28 cellular contexts compared by ENCODE assay signal in genomic region chr4:9782136-9782436, GRCh38. TPM values are rescaled to one million over a fixed set of nuclear protein-coding genes. Genes with fewer than 3 reads are reported as not detected.
"Had no signal": no experiment of that assay in that cellular context is flagged by ENCODE, and none has a peak within 500 bp of the region (broad histone marks: within the 10 kb centered on the region; RNA-seq: fewer than 3 reads in every experiment).

No MANE protein-coding gene starts in this region.

- H3K9ac ChIP-seq: parathyroid adenoma had no signal

- FAIRE-seq: small intestine, urothelium cell line had no signal

- H3K79me2 ChIP-seq: parathyroid adenoma had no signal

- H3K4me3 Mint-ChIP-seq: activated B cell treated with CpG ODN at 0.5 μM for 24 hours; activated naive CD8-positive, alpha-beta T cell treated with anti-CD3 and anti-CD28 coated beads, Interleukin-2, amount 50 U/mL, for 24 hours; activated T-cell treated with anti-CD3 and anti-CD28 coated beads, Interleukin-2, amount 50 U/mL, for 72 hours; immature natural killer cell; naive B cell; stimulated activated naive B cell treated with anti-CD40 and anti-IgM and Interleukin-4, amounts not matched to agents 10 μg/mL and 1 μg/mL and 100 μg/mL, for 72 hours had no signal

- H2AFZ ChIP-seq: parathyroid adenoma had no signal

- H3K9me3 ChIP-seq: lower lobe of right lung, transverse colon had no signal

- H3K4me1 ChIP-seq: foreskin keratinocyte, lower lobe of right lung, parathyroid adenoma had no signal

- DNase-seq: activated B cell treated with CpG ODN at 0.5 μM for 24 hours; activated CD4-positive, alpha-beta T cell treated with anti-CD3 and anti-CD28 coated beads for 4 hours; activated CD4-positive, alpha-beta T cell treated with anti-CD3 and anti-CD28 coated beads, Interleukin-2, amount 50 U/mL, for 48 hours; activated gamma-delta T cell; activated naive CD4-positive, alpha-beta T cell treated with anti-CD3 and anti-CD28 coated beads, Interleukin-2, amount 50 U/mL, for 16 hours; activated naive CD8-positive, alpha-beta T cell treated with anti-CD3 and anti-CD28 coated beads, Interleukin-2, amount 50 U/mL, for 24 hours; activated T-cell treated with anti-CD3 and anti-CD28 coated beads, Interleukin-2, amount 50 U/mL, for 72 hours; cortex of kidney; effector CD4-positive, alpha-beta T cell; foreskin keratinocyte; hippocampal formation; immature natural killer cell; lower lobe of right lung; naive B cell; small intestine; stimulated activated CD4-positive, alpha-beta T cell treated with anti-CD3 and anti-CD28 coated beads, Interleukin-2, amount 100 ng/mL, for 24 hours; stimulated activated naive B cell treated with anti-CD40 and anti-IgM and Interleukin-4, amounts not matched to agents 10 μg/mL and 1 μg/mL and 100 μg/mL, for 72 hours; T1000; transverse colon had no signal

- ATAC-seq: activated naive CD8-positive, alpha-beta T cell treated with anti-CD3 and anti-CD28 coated beads, Interleukin-2, amount 50 U/mL, for 24 hours; activated T-cell treated with anti-CD3 and anti-CD28 coated beads, Interleukin-2, amount 50 U/mL, for 72 hours; foreskin keratinocyte; left lobe of liver; lower lobe of right lung; sciatic nerve; stimulated activated naive B cell treated with anti-CD40 and anti-IgM and Interleukin-4, amounts not matched to agents 10 μg/mL and 1 μg/mL and 100 μg/mL, for 72 hours had no signal

- H3K27ac Mint-ChIP-seq: activated B cell treated with CpG ODN at 0.5 μM for 24 hours; activated naive CD8-positive, alpha-beta T cell treated with anti-CD3 and anti-CD28 coated beads, Interleukin-2, amount 50 U/mL, for 24 hours; activated T-cell treated with anti-CD3 and anti-CD28 coated beads, Interleukin-2, amount 50 U/mL, for 72 hours; immature natural killer cell; naive B cell; stimulated activated naive B cell treated with anti-CD40 and anti-IgM and Interleukin-4, amounts not matched to agents 10 μg/mL and 1 μg/mL and 100 μg/mL, for 72 hours had no signal

- H3K36me3 ChIP-seq: cardiac muscle cell, lower lobe of right lung, transverse colon had no signal

- H3K9me3 Mint-ChIP-seq: activated B cell treated with CpG ODN at 0.5 μM for 24 hours; activated naive CD8-positive, alpha-beta T cell treated with anti-CD3 and anti-CD28 coated beads, Interleukin-2, amount 50 U/mL, for 24 hours; activated T-cell treated with anti-CD3 and anti-CD28 coated beads, Interleukin-2, amount 50 U/mL, for 72 hours; immature natural killer cell had no signal

- H3K4me3 ChIP-seq: lower lobe of right lung, transverse colon had no signal

- H3K4me1 Mint-ChIP-seq: activated B cell treated with CpG ODN at 0.5 μM for 24 hours; activated naive CD8-positive, alpha-beta T cell treated with anti-CD3 and anti-CD28 coated beads, Interleukin-2, amount 50 U/mL, for 24 hours; immature natural killer cell; naive B cell had no signal

- H3K36me3 Mint-ChIP-seq: immature natural killer cell had no signal

- H3K27ac ChIP-seq: cardiac muscle cell, foreskin keratinocyte, lower lobe of right lung, parathyroid adenoma, transverse colon had no signal

RNA-seq across cellular contexts. Expression of gene DRD5, which starts 0.7 kb away (rescaled TPM):
- total RNA-seq: activated B cell treated with CpG ODN at 0.5 μM for 24 hours; activated T-cell treated with anti-CD3 and anti-CD28 coated beads, Interleukin-2, amount 50 U/mL, for 72 hours; cardiac muscle cell; foreskin keratinocyte; kidney epithelial cell; left lobe of liver; lower lobe of right lung; mesenteric fat pad; mucosa of gallbladder; sciatic nerve; T-helper 1 cell treated with Interleukin-12 subunit alpha and Interleukin-12 subunit beta and Interleukin-4 antibody, amounts not matched to agents 30 ng/mL and 1 ng/mL, for 36 hours; transverse colon had no signal
- polyA plus RNA-seq: cardiac muscle cell, foreskin keratinocyte, immature natural killer cell had no signal
